8 cellular contexts compared by ENCODE assay signal in genomic region chr7:26375604-26376207, GRCh38.
DNase-seq lines count a peak whose midpoint lies in the region; ATAC-seq and TF ChIP-seq lines count a peak whose summit lies in the region.

No MANE protein-coding gene starts in this region.

- H3F3A ChIP-seq in smooth muscle cell (ENCODE audit: low read depth): no peaks in the 10 kb centered on the region

- H4K20me1 ChIP-seq in smooth muscle cell (ENCODE audit: low read depth): no peaks in the 10 kb centered on the region

- peak overlapping the region; percentile 65 for H3K4me3 Mint-ChIP-seq in endodermal cell

- no peaks in the 10 kb centered on the region for H3K79me2 ChIP-seq in smooth muscle cell (ENCODE audit: low read depth)

- peaks cover 25% of the 10 kb centered on the region for H3K27me3 Mint-ChIP-seq in endodermal cell (ENCODE audit: insufficient read depth)

- H3K36me3 ChIP-seq in endodermal cell (ENCODE audit: control insufficient read depth, insufficient read depth, low read length) (no peaks in the 10 kb centered on the region), smooth muscle cell (ENCODE audit: low read depth) (no peaks in the 10 kb centered on the region)

- H3K9me3 Mint-ChIP-seq in endodermal cell: no peaks in the 10 kb centered on the region

- H3K4me3 ChIP-seq in endodermal cell (ENCODE audit: low read length) (peak overlapping the region; percentile 78), smooth muscle cell (peak overlapping the region; percentile 66)

- H3K9ac ChIP-seq in endodermal cell (ENCODE audit: extremely low read depth, low read length, poor library complexity, severe bottlenecking) (no peak overlapping the region), smooth muscle cell (ENCODE audit: low read depth) (no peak overlapping the region)

- no peaks in the 10 kb centered on the region for H3K4me1 Mint-ChIP-seq in endodermal cell

- H3K36me3 Mint-ChIP-seq in endodermal cell (ENCODE audit: low read depth): no peaks in the 10 kb centered on the region

- H3K27me3 ChIP-seq in endodermal cell (ENCODE audit: control insufficient read depth, insufficient read depth, low read length, poor library complexity, severe bottlenecking) (peaks cover 32% of the 10 kb centered on the region), smooth muscle cell (ENCODE audit: low read depth) (peaks cover 29% of the 10 kb centered on the region), foreskin keratinocyte (peaks cover 39% of the 10 kb centered on the region)

- peak overlapping the region; percentile 99 for H3K27ac ChIP-seq in endodermal cell (ENCODE audit: low read depth, low read length)
- H3K27ac ChIP-seq in smooth muscle cell (ENCODE audit: low read depth): no peak overlapping the region
- no peak overlapping the region for H3K27ac ChIP-seq in foreskin keratinocyte

- WGBS in endodermal cell (ENCODE audit: insufficient coverage in 1 of 2, insufficient read length in 1 of 2), 2 experiments: 3 to 8% methylated on average over 13 to 23 of the region's 23 CpGs
- WGBS in smooth muscle cell (ENCODE audit: low lambda C conversion rate): 5% methylated on average over 23 of the region's 23 CpGs

- ATAC-seq in GM21825 (IDR thresholded peaks at IDR 0.05; ENCODE audit: unreplicated experiment) (peak; percentile 24), foreskin keratinocyte (no peak)

- peak; percentile 55 for DNase-seq in GF-D8 (lab: John Stamatoyannopoulos, UW)
- DNase-seq in NCI-H2171 (lab: John Stamatoyannopoulos, UW): peak; percentile 63
- DNase-seq in endodermal cell: no peak
- no peak for DNase-seq in smooth muscle cell (lab: John Stamatoyannopoulos, UW; ENCODE audit: unreplicated experiment)
- no peak for DNase-seq in foreskin keratinocyte
- DNase-seq in GOT3 (lab: John Stamatoyannopoulos, UW): no peak
- DNase-seq in stimulated activated CD4-positive, alpha-beta T cell treated with anti-CD3 and anti-CD28 coated beads, Interleukin-12 subunit alpha, Interleukin-12 subunit beta, amount 100 ng/mL, for 4 hours: no peak

- no peaks in the 10 kb centered on the region for H3K4me1 ChIP-seq in endodermal cell (ENCODE audit: control insufficient read depth, insufficient read depth, low read length)
- peaks cover 8% of the 10 kb centered on the region for H3K4me1 ChIP-seq in smooth muscle cell (ENCODE audit: low read depth)
- H3K4me1 ChIP-seq in foreskin keratinocyte: no peaks in the 10 kb centered on the region

- H3K4me2 ChIP-seq in smooth muscle cell: peak overlapping the region; percentile 95

- peak overlapping the region; percentile 59 for H2AFZ ChIP-seq in smooth muscle cell (ENCODE audit: low read depth)

- peak overlapping the region; percentile 37 for H3K27ac Mint-ChIP-seq in endodermal cell

- H3K9me3 ChIP-seq in endodermal cell (ENCODE audit: control insufficient read depth, low read length) (no peaks in the 10 kb centered on the region), smooth muscle cell (replicated peaks; ENCODE audit: low read depth) (no peaks in the 10 kb centered on the region)

- TF ChIP-seq CTCF in endodermal cell (conservative IDR thresholded peaks at IDR 0.05) (no peak), smooth muscle cell (IDR thresholded peaks at IDR 0.05; ENCODE audit: borderline replicate concordance, insufficient read depth, poor library complexity, severe bottlenecking) (no peak), foreskin keratinocyte (conservative IDR thresholded peaks at IDR 0.05) (no peak)

Comparison
In these comparisons a context has a peak if more than half of its experiments do, and no peak if none do; other contexts are left out.
1. DNase-seq: peak in GF-D8 (single experiment) and NCI-H2171 (single experiment); none in endodermal cell (single experiment), smooth muscle cell (single experiment), foreskin keratinocyte (0 of 2), GOT3 (single experiment) and stimulated activated CD4-positive, alpha-beta T cell treated with anti-CD3 and anti-CD28 coated beads, Interleukin-12 subunit alpha, Interleukin-12 subunit beta, amount 100 ng/mL, for 4 hours (single experiment).